ENCODE assay signal across 13 cellular contexts in the genomic region with DNA sequence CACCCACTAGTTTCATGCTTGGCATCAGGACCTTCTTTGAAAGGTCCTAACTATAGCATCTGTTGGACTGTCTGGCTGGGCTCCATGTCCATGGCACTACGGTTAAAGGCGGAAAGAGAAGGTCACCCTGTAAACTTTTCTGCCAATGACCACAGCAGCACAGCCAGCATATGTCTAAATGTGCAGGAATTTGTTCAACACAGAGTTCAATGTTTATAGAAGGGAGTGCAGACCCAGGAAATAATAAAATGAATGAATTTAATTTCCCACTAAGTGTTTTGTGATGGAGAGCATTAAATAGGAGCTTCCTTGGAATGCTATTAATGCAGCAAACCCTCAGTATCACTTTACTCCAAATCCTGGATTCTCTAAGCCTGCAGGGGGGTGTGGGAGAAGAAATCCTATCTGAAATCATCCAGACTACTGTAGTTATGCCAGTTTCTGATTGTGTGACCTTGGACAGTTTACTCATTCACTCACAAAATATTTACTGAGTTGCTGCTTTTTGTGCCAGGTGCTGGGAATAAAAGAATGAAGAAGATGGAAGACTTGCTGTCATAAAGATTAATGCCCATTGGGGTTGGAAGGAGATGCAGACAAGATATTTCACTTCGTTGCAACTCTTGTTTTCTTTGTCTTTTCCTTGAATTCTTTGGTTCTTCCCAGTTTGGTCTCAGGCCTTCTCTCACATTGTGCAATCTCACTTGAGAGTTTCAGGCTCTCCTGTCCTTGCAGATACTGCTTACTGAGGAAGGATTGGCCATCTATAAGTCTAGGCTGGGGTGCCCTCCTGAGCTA.
A peak's percentile ranks its signal among the peaks of the same experiment; 100 is the strongest.
DNase-seq lines count a peak whose midpoint lies in the region; ATAC-seq, FAIRE-seq and TF ChIP-seq lines count a peak whose summit lies in the region.
"Had no signal": no experiment of that assay in that cellular context is flagged by ENCODE, and none has a peak within 500 bp of the region (broad histone marks: within the 10 kb centered on the region; RNA-seq: fewer than 3 reads in every experiment).

No MANE protein-coding gene starts in this region.

- H3K4me2 ChIP-seq in HepG2 (ENCODE audit: low read depth, low read length) (no peak overlapping the region), mammary epithelial cell (ENCODE audit: insufficient read depth, low read depth, low read length) (peak overlapping the region; percentile 61)

- H3K27me3 ChIP-seq in HepG2 (ENCODE audit: control insufficient read depth in 1 of 2, insufficient read depth in 2 of 2, low read length in 2 of 2) (no peaks in the 10 kb centered on the region), right lobe of liver (no peaks in the 10 kb centered on the region), mammary epithelial cell (ENCODE audit: insufficient read depth, low read length) (no peaks in the 10 kb centered on the region), aorta (ENCODE audit: control insufficient read depth in 1 of 2, insufficient read depth in 2 of 2, low read length in 1 of 2) (no peaks in the 10 kb centered on the region)

- H2AFZ ChIP-seq in HepG2 (ENCODE audit: low read length) (no peak overlapping the region), mammary epithelial cell (ENCODE audit: low read depth, low read length) (no peak overlapping the region)

- intact Hi-C loops in HepG2 (cut with micrococcal nuclease; ENCODE audit: unreplicated experiment) (no loop called here), right lobe of liver (cut with DNase I) (no loop called here), mammary epithelial cell (cut with micrococcal nuclease) (no loop called here), aorta (cut with DNase I) (loop anchor here in 1 of 2 donors (5.0 kb wide), 1 partner anchor 163 kb away; no protein-coding TSS in a partner anchor)

- CTCF ChIA-PET in HepG2 (lab: Yijun Ruan, JAX; ENCODE audit: low intra/inter-chr PET ratio, low total read pairs): no interaction called here
- CTCF ChIA-PET in mammary epithelial cell (lab: Charles Lee; ENCODE audit: low non-redundant PET): no interaction called here

- TF ChIP-seq EP300 in HepG2 (IDR thresholded peaks at IDR 0.05; ENCODE audit: low read depth in 2 of 2, low read length in 2 of 2) (no peak), HepG2 (CRISPR knock-in tag; IDR thresholded peaks at IDR 0.05; ENCODE audit: borderline replicate concordance) (no peak)

- WGBS in HepG2 (ENCODE audit: low lambda C conversion rate): 70% methylated on average over 3 of the region's 3 CpGs
- 73% methylated on average over 3 of the region's 3 CpGs for WGBS in right lobe of liver (ENCODE audit: insufficient coverage, low coverage, low lambda C conversion rate, missing lambda C conversion rate)
- WGBS in mammary epithelial cell (ENCODE audit: low coverage, missing lambda C conversion rate): 94% methylated on average over 3 of the region's 3 CpGs
- WGBS in aorta, 2 donors: 6 to 9% methylated on average over 3 of the region's 3 CpGs

- dilution Hi-C loops in mammary epithelial cell (cut with HindIII; ENCODE audit: low sequenced_read_pairs): no loop called here

- H3K79me2 ChIP-seq in HepG2 (ENCODE audit: insufficient read depth, low read length) (no peaks in the 10 kb centered on the region), mammary epithelial cell (ENCODE audit: insufficient read depth, low read length) (peaks cover 7% of the 10 kb centered on the region)

- TF ChIP-seq POLR2A in HepG2 (IDR thresholded peaks at IDR 0.05; ENCODE audit: insufficient read depth in 1 of 2, low read depth in 2 of 2, low read length in 2 of 2) (no peak), right lobe of liver (IDR thresholded peaks at IDR 0.05) (no peak), erythroblast (IDR thresholded peaks at IDR 0.05; ENCODE audit: low read length) (no peak)

- no peaks in the 10 kb centered on the region for H3K4me1 ChIP-seq in HepG2 (ENCODE audit: insufficient read depth, low read length)
- no peaks in the 10 kb centered on the region for H3K4me1 ChIP-seq in right lobe of liver
- peaks cover 22% of the 10 kb centered on the region for H3K4me1 ChIP-seq in mammary epithelial cell (ENCODE audit: insufficient read depth, low read length)
- peaks cover 4 to 17% of the 10 kb centered on the region in 2 donors for H3K4me1 ChIP-seq in aorta (ENCODE audit: control insufficient read depth in 1 of 2, insufficient read depth in 2 of 2, low read length in 2 of 2)

- no TSS peak for BruUV-seq in HepG2 (replicated peaks; lab: Mats Ljungman, UMichigan)
- BruUV-seq in mammary epithelial cell (replicated peaks; lab: Mats Ljungman, UMichigan): no TSS peak

- TF ChIP-seq RAD21 in HepG2 (CRISPR knock-in tag; IDR thresholded peaks at IDR 0.05): no peak

- DNase-seq in HepG2 (ENCODE audit: low spot score): no peak
- DNase-seq in right lobe of liver: no peak
- no peak for DNase-seq in mammary epithelial cell
- DNase-seq in iris pigment epithelial cell (ENCODE audit: low read depth): peak; percentile 38
- peak; percentile 80 to 82 for DNase-seq in aorta
- DNase-seq in GOT3 (lab: John Stamatoyannopoulos, UW): no peak
- no peak for DNase-seq in erythroblast (lab: John Stamatoyannopoulos, UW)
- DNase-seq: activated T-cell treated with anti-CD3 and anti-CD28 coated beads, Interleukin-2, amount 50 U/mL, for 4 hours; DMS153; effector memory CD4-positive, alpha-beta T cell; stimulated activated CD4-positive, alpha-beta T cell treated with anti-CD3 and anti-CD28 coated beads, Interleukin-15, amount 100 ng/mL, for 24 hours; stimulated activated CD8-positive, alpha-beta memory T cell treated with anti-CD3 and anti-CD28 coated beads, Interleukin-4, amount 100 ng/mL, for 48 hours had no signal

- no peak for FAIRE-seq in HepG2 (lab: Jason Lieb, UNC)

- ATAC-seq in HepG2: no peak
- no peak for ATAC-seq in right lobe of liver
- peak; percentile 63 for ATAC-seq in aorta (ENCODE audit: low FRiP score)
- ATAC-seq in HG02571 (IDR thresholded peaks at IDR 0.05; ENCODE audit: unreplicated experiment): no peak
- ATAC-seq: activated T-cell treated with anti-CD3 and anti-CD28 coated beads, Interleukin-2, amount 50 U/mL, for 4 hours had no signal

- no peak overlapping the region for H3K27ac ChIP-seq in HepG2 (ENCODE audit: extremely low read length, insufficient read depth, low read length)
- no peak overlapping the region for H3K27ac ChIP-seq in right lobe of liver
- H3K27ac ChIP-seq in mammary epithelial cell (ENCODE audit: insufficient read depth, low read depth, low read length): no peak overlapping the region
- H3K27ac ChIP-seq in aorta (ENCODE audit: low read depth in 1 of 2, low read length in 2 of 2): peak overlapping the region; percentile 36 to 97

- POLR2A ChIA-PET in HepG2 (lab: Yijun Ruan, JAX): no interaction called here

- H3K4me3 ChIP-seq in HepG2 (replicated peaks in 1 of 3; ENCODE audit: insufficient read depth in 1 of 3, low read depth in 2 of 3, low read length in 3 of 3): no peak overlapping the region
- H3K4me3 ChIP-seq in right lobe of liver: no peak overlapping the region
- no peak overlapping the region for H3K4me3 ChIP-seq in mammary epithelial cell (replicated peaks in 1 of 3; ENCODE audit: insufficient read depth in 1 of 3, low read depth in 2 of 3, low read length in 3 of 3)
- H3K4me3 ChIP-seq in aorta (ENCODE audit: low read length in 2 of 2): no peak overlapping the region

- H3K36me3 ChIP-seq in HepG2 (replicated peaks in 1 of 2; ENCODE audit: control insufficient read depth in 1 of 2, insufficient read depth in 2 of 2, low read length in 2 of 2) (no peaks in the 10 kb centered on the region), right lobe of liver (no peaks in the 10 kb centered on the region), mammary epithelial cell (ENCODE audit: insufficient read depth, low read length) (no peaks in the 10 kb centered on the region), aorta (ENCODE audit: control insufficient read depth in 1 of 2, insufficient read depth in 2 of 2, low read length in 1 of 2) (no peaks in the 10 kb centered on the region)

- H4K20me1 ChIP-seq in HepG2 (ENCODE audit: insufficient read depth, low read length) (no peaks in the 10 kb centered on the region), mammary epithelial cell (ENCODE audit: insufficient read depth, low read length) (no peaks in the 10 kb centered on the region)

- H3K9ac ChIP-seq in HepG2 (ENCODE audit: insufficient read depth, low read depth, low read length) (no peak overlapping the region), mammary epithelial cell (ENCODE audit: insufficient read depth, low read length) (no peak overlapping the region)

- TF ChIP-seq CTCF in HepG2 (CRISPR knock-in tag; IDR thresholded peaks at IDR 0.05): no peak
- TF ChIP-seq CTCF in right lobe of liver (IDR thresholded peaks at IDR 0.05): no peak
- TF ChIP-seq CTCF in mammary epithelial cell (conservative IDR thresholded peaks at IDR 0.05 in 1 of 2, IDR thresholded peaks at IDR 0.05 in 1 of 2; ENCODE audit: extremely low read depth in 1 of 2, insufficient read depth in 1 of 2, low read depth in 1 of 2, low read length in 2 of 2): no peak

- H3K9me3 ChIP-seq in HepG2 (ENCODE audit: low read length): no peaks in the 10 kb centered on the region
- no peaks in the 10 kb centered on the region for H3K9me3 ChIP-seq in right lobe of liver
- H3K9me3 ChIP-seq in mammary epithelial cell (replicated peaks; ENCODE audit: insufficient read depth, low read length): no peaks in the 10 kb centered on the region
- H3K9me3 ChIP-seq in aorta (ENCODE audit: control insufficient read depth, low read length): no peaks in the 10 kb centered on the region

- in situ Hi-C loops in HepG2 (cut with HindIII; ENCODE audit: extremely low pct_ligation_motif_present, low pct_unique_long_range_greater_than_20kb) (no loop called here), mammary epithelial cell (cut with MboI; ENCODE audit: low sequenced_read_pairs in 2 of 2) (no loop called here)

TF ChIP-seq in HepG2, 621 proteins besides CTCF, POLR2A, EP300 and RAD21 (continues in another document):
- TF ChIP-seq CEBPB (IDR thresholded peaks at IDR 0.05; ENCODE audit: borderline replicate concordance, low read depth, low read length) (peak; percentile 52; the same call in 1 of the 2 replicates), ZNF460 (CRISPR knock-in tag; IDR thresholded peaks at IDR 0.05; ENCODE audit: borderline replicate concordance) (no peak), DBP (CRISPR knock-in tag; IDR thresholded peaks at IDR 0.05; ENCODE audit: not compliant biosample characterization) (no peak), ESRRA (CRISPR knock-in tag; IDR thresholded peaks at IDR 0.05; ENCODE audit: low read depth) (no peak)

Comparison
In these comparisons a context has a peak if more than half of its experiments do, and no peak if none do; other contexts are left out.
1. DNase-seq: peak in iris pigment epithelial cell (single experiment) and aorta (2 of 2); none in HepG2 (single experiment), right lobe of liver (0 of 3), mammary epithelial cell (single experiment), GOT3 (single experiment) and erythroblast (0 of 2).
2. H3K27ac ChIP-seq: peak in aorta (2 of 2); none in HepG2 (single experiment), right lobe of liver (0 of 3) and mammary epithelial cell (single experiment).